Comparison of ENCODE assay signal across 10 cellular contexts in genomic region chr6:151675746-151676459, GRCh38.
DNase-seq lines count a peak whose midpoint lies in the region; ATAC-seq and TF ChIP-seq lines count a peak whose summit lies in the region.
"Had no signal": no experiment of that assay in that cellular context is flagged by ENCODE, and none has a peak within 500 bp of the region (broad histone marks: within the 10 kb centered on the region; RNA-seq: fewer than 3 reads in every experiment).

No MANE protein-coding gene starts in this region.

- no peak overlapping the region for H3K27ac ChIP-seq in OCI-LY3 (ENCODE audit: low read length)
- H3K27ac ChIP-seq in heart left ventricle, result no peak overlapping the region

- peak overlapping the region; percentile 48 for H3K9ac ChIP-seq in OCI-LY3 (ENCODE audit: low read length)

- WGBS in heart left ventricle, 4 donors, result 35 to 40% (median 36%) methylated on average over 8 of the region's 8 CpGs

- peak overlapping the region; percentile 94 for H3K4me2 ChIP-seq in OCI-LY3 (ENCODE audit: low read length)

- peak overlapping the region; percentile 5 for H3K27ac Mint-ChIP-seq in Caco-2 (ENCODE audit: unreplicated experiment)
- no peak overlapping the region for H3K27ac Mint-ChIP-seq in activated T-helper 2 cell treated with anti-CD3 and anti-CD28 coated beads, Interferon-gamma antibody, Interleukin-2, Interleukin-4, amounts not matched to agents 10 μg/mL and 5 μg/mL and 100 μg/mL, durations not matched to agents 14 hours and 24 hours and 36 hours
- H3K27ac Mint-ChIP-seq: stimulated activated naive CD8-positive, alpha-beta T cell treated with anti-CD3 and anti-CD28 coated beads, Interleukin-15, Interleukin-2, amounts not matched to agents 100 ng/mL and 50 ng/mL, for 24 hours; T-helper 1 cell treated with Interleukin-12 subunit alpha and Interleukin-12 subunit beta and Interleukin-4 antibody, amounts not matched to agents 30 μg/mL and 1 μg/mL, for 36 hours had no signal

- no peak overlapping the region for H3K4me3 ChIP-seq in Caco-2 (ENCODE audit: low read depth, low read length)
- peak overlapping the region; percentile 74 for H3K4me3 ChIP-seq in OCI-LY3 (ENCODE audit: low read length)
- no peak overlapping the region for H3K4me3 ChIP-seq in heart left ventricle

- TF ChIP-seq CTCF in Caco-2 (IDR thresholded peaks at IDR 0.05; ENCODE audit: insufficient read depth in 1 of 2, low read depth in 1 of 2, low read length in 1 of 2, severe bottlenecking in 1 of 2, unreplicated experiment in 1 of 2) (peak; percentile 85 to 91), OCI-LY3 (IDR thresholded peaks at IDR 0.05; ENCODE audit: low read depth, low read length) (peak; percentile 87), heart left ventricle (IDR thresholded peaks at IDR 0.05) (peak; percentile 50 to 84 (median 70))

- peaks cover 6% of the 10 kb centered on the region for H3K36me3 Mint-ChIP-seq in Caco-2 (ENCODE audit: insufficient read depth, unreplicated experiment)
- no peaks in the 10 kb centered on the region for H3K36me3 Mint-ChIP-seq in activated T-helper 2 cell treated with anti-CD3 and anti-CD28 coated beads, Interferon-gamma antibody, Interleukin-2, Interleukin-4, amounts not matched to agents 10 μg/mL and 5 μg/mL and 100 μg/mL, durations not matched to agents 14 hours and 24 hours and 36 hours (ENCODE audit: low read depth)

- no peaks in the 10 kb centered on the region; the same call in 1 of the 2 replicates for H3K4me1 ChIP-seq in Caco-2
- H3K4me1 ChIP-seq in OCI-LY3 (ENCODE audit: low read length), result peaks cover 19% of the 10 kb centered on the region
- H3K4me1 ChIP-seq in heart left ventricle, result peaks cover 0 to 3% (median 0%) of the 10 kb centered on the region in 12 donors

- H3K36me3 ChIP-seq in Caco-2 (ENCODE audit: control insufficient read depth, insufficient read depth, low read length) (no peaks in the 10 kb centered on the region), OCI-LY3 (replicated peaks; ENCODE audit: low read depth, low read length) (no peaks in the 10 kb centered on the region), heart left ventricle (no peaks in the 10 kb centered on the region)

- CTCF ChIA-PET in Caco-2 (lab: Charles Lee), result interaction anchor here (1.4 kb wide), 1 partner anchor 449 kb away, joined by 3 read pairs; no protein-coding TSS in a partner anchor

- DNase-seq in Caco-2 (peak; percentile 56 to 69), heart left ventricle (no peak), NCI-H2227 (lab: John Stamatoyannopoulos, UW; ENCODE audit: unreplicated experiment) (no peak)
- peak; percentile 27 for DNase-seq in activated T-helper 2 cell treated with anti-CD3 and anti-CD28 coated beads, Interferon-gamma antibody, Interleukin-2, Interleukin-4, amounts not matched to agents 10 μg/mL and 5 μg/mL and 100 μg/mL, durations not matched to agents 14 hours and 24 hours and 36 hours (ENCODE audit: low spot score)
- peak; percentile 11 to 24 for DNase-seq in stimulated activated CD4-positive, alpha-beta T cell treated with anti-CD3 and anti-CD28 coated beads, Interleukin-12 subunit alpha, Interleukin-12 subunit beta, amount 100 ng/mL, for 24 hours (ENCODE audit: low read depth in 2 of 2)

- peaks cover 7% of the 10 kb centered on the region for H3K9me3 Mint-ChIP-seq in Caco-2 (ENCODE audit: unreplicated experiment)
- no peaks in the 10 kb centered on the region for H3K9me3 Mint-ChIP-seq in activated T-helper 2 cell treated with anti-CD3 and anti-CD28 coated beads, Interferon-gamma antibody, Interleukin-2, Interleukin-4, amounts not matched to agents 10 μg/mL and 5 μg/mL and 100 μg/mL, durations not matched to agents 14 hours and 24 hours and 36 hours
- H3K9me3 Mint-ChIP-seq: stimulated activated naive CD8-positive, alpha-beta T cell treated with anti-CD3 and anti-CD28 coated beads, Interleukin-15, Interleukin-2, amounts not matched to agents 100 ng/mL and 50 ng/mL, for 24 hours; T-helper 1 cell treated with Interleukin-12 subunit alpha and Interleukin-12 subunit beta and Interleukin-4 antibody, amounts not matched to agents 30 μg/mL and 1 μg/mL, for 36 hours had no signal

- BruUV-seq in Caco-2 (replicated peaks; lab: Mats Ljungman, UMichigan), result no TSS peak

- H3K79me2 ChIP-seq in OCI-LY3 (ENCODE audit: low read length), result no peaks in the 10 kb centered on the region

- H3K9me3 ChIP-seq in Caco-2 (no peaks in the 10 kb centered on the region; the same call in 1 of the 2 replicates), OCI-LY3 (ENCODE audit: insufficient read depth, low read length) (no peaks in the 10 kb centered on the region), heart left ventricle (no peaks in the 10 kb centered on the region)

- intact Hi-C loops in Caco-2 (cut with micrococcal nuclease; ENCODE audit: unreplicated experiment) (loop anchor here (1.0 to 2.0 kb wide), 4 partner anchors 88 to 680 kb away; no protein-coding TSS in a partner anchor), heart left ventricle (cut with DNase I) (loop anchor here in 4 of 10 donors (5.0 to 10.0 kb wide), 3 partner anchors 446 to 451 kb away; no protein-coding TSS in a partner anchor)
- intact Hi-C loops in activated T-helper 2 cell treated with anti-CD3 and anti-CD28 coated beads, Interferon-gamma antibody, Interleukin-2, Interleukin-4, amounts not matched to agents 10 μg/mL and 5 μg/mL and 100 μg/mL, durations not matched to agents 14 hours and 24 hours and 36 hours (cut with micrococcal nuclease), result loop anchor here (1.0 to 5.0 kb wide), 3 partner anchors 86 to 593 kb away; no protein-coding TSS in a partner anchor

- H3K4me1 Mint-ChIP-seq in Caco-2 (ENCODE audit: low read depth, unreplicated experiment), result peaks cover 14% of the 10 kb centered on the region
- peaks cover 4% of the 10 kb centered on the region for H3K4me1 Mint-ChIP-seq in activated T-helper 2 cell treated with anti-CD3 and anti-CD28 coated beads, Interferon-gamma antibody, Interleukin-2, Interleukin-4, amounts not matched to agents 10 μg/mL and 5 μg/mL and 100 μg/mL, durations not matched to agents 14 hours and 24 hours and 36 hours (ENCODE audit: low read depth)

- H3K4me3 Mint-ChIP-seq in Caco-2 (ENCODE audit: unreplicated experiment), result no peak overlapping the region
- no peak overlapping the region for H3K4me3 Mint-ChIP-seq in activated T-helper 2 cell treated with anti-CD3 and anti-CD28 coated beads, Interferon-gamma antibody, Interleukin-2, Interleukin-4, amounts not matched to agents 10 μg/mL and 5 μg/mL and 100 μg/mL, durations not matched to agents 14 hours and 24 hours and 36 hours (ENCODE audit: low read depth)
- H3K4me3 Mint-ChIP-seq: stimulated activated naive CD8-positive, alpha-beta T cell treated with anti-CD3 and anti-CD28 coated beads, Interleukin-15, Interleukin-2, amounts not matched to agents 100 ng/mL and 50 ng/mL, for 24 hours; T-helper 1 cell treated with Interleukin-12 subunit alpha and Interleukin-12 subunit beta and Interleukin-4 antibody, amounts not matched to agents 30 μg/mL and 1 μg/mL, for 36 hours had no signal

- ATAC-seq in GM19328 (IDR thresholded peaks at IDR 0.05; ENCODE audit: unreplicated experiment), result peak; percentile 96
- peak; percentile 97 for ATAC-seq in HG03280 (IDR thresholded peaks at IDR 0.05; ENCODE audit: unreplicated experiment)
- peak in 2 of 4 donors; percentile 65 to 66 for ATAC-seq in heart left ventricle

- peak overlapping the region; percentile 100 for H2AFZ ChIP-seq in OCI-LY3 (ENCODE audit: low read depth, low read length)

- H3K27me3 Mint-ChIP-seq in Caco-2 (ENCODE audit: insufficient read depth, unreplicated experiment), result no peaks in the 10 kb centered on the region
- H3K27me3 Mint-ChIP-seq in activated T-helper 2 cell treated with anti-CD3 and anti-CD28 coated beads, Interferon-gamma antibody, Interleukin-2, Interleukin-4, amounts not matched to agents 10 μg/mL and 5 μg/mL and 100 μg/mL, durations not matched to agents 14 hours and 24 hours and 36 hours (ENCODE audit: low read depth), result peaks cover 2% of the 10 kb centered on the region

- H3K27me3 ChIP-seq in Caco-2 (replicated peaks; ENCODE audit: control insufficient read depth, insufficient read depth, low read length), result no peaks in the 10 kb centered on the region
- no peaks in the 10 kb centered on the region for H3K27me3 ChIP-seq in OCI-LY3 (ENCODE audit: low read depth, low read length)
- peaks cover 0 to 3% (median 0%) of the 10 kb centered on the region in 9 donors for H3K27me3 ChIP-seq in heart left ventricle

- TF ChIP-seq POLR2A in heart left ventricle (IDR thresholded peaks at IDR 0.05), result no peak

- POLR2A ChIA-PET in Caco-2 (lab: Charles Lee), result no interaction called here

- H4K20me1 ChIP-seq in OCI-LY3 (ENCODE audit: insufficient read depth, low read length), result no peaks in the 10 kb centered on the region

Comparison
In these comparisons a context has a peak if more than half of its experiments do, and no peak if none do; other contexts are left out.
1. DNase-seq: peak in Caco-2 (2 of 2), activated T-helper 2 cell treated with anti-CD3 and anti-CD28 coated beads, Interferon-gamma antibody, Interleukin-2, Interleukin-4, amounts not matched to agents 10 μg/mL and 5 μg/mL and 100 μg/mL, durations not matched to agents 14 hours and 24 hours and 36 hours (single experiment) and stimulated activated CD4-positive, alpha-beta T cell treated with anti-CD3 and anti-CD28 coated beads, Interleukin-12 subunit alpha, Interleukin-12 subunit beta, amount 100 ng/mL, for 24 hours (2 of 2); none in heart left ventricle (0 of 5) and NCI-H2227 (single experiment).
2. Peak in every context shown above with its lines, with median percentiles within 50 percentile points of each other: CTCF ChIP-seq.